In the genomic region with DNA sequence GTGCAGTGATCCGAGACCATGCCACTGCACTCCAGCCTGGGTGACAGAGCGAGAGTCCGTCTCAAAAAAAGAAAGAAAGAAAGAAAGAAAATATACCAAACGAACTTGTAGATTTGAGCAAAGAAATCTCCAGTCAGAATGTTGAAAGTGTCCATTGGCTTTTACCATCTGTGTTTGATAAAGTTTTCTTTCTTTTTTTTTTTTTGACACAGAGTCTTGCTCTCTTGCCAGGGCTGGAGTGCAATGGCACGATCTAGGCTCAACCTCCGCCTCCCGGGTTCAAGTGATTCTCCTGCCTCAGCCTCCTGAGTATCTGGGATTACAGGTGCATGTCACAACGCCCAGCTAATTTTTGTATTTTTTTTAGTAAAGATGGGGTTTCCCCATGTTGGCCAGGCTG, we compare ENCODE assay signal across 22 cellular contexts.
"Had no signal": no experiment of that assay in that cellular context is flagged by ENCODE, and none has a peak within 500 bp of the region (broad histone marks: within the 10 kb centered on the region; RNA-seq: fewer than 3 reads in every experiment).

No MANE protein-coding gene starts in this region.

- FAIRE-seq: endothelial cell of umbilical vein, frontal cortex, kidney had no signal

- H3K27me3 ChIP-seq: colonic mucosa, esophagus muscularis mucosa, foreskin keratinocyte, gastroesophageal sphincter, heart left ventricle, hepatocyte, left lung had no signal

- H3K79me2 ChIP-seq: hepatocyte had no signal

- H3K9me3 ChIP-seq: colonic mucosa, esophagus muscularis mucosa, gastroesophageal sphincter, heart left ventricle, left lung, lower lobe of right lung, mucosa of descending colon had no signal

- ATAC-seq: foreskin keratinocyte, gastroesophageal sphincter, heart left ventricle, left lung, left ventricle myocardium superior, lower lobe of right lung, mucosa of descending colon had no signal

- DNase-seq: colonic mucosa; cortex of kidney; effector CD4-positive, alpha-beta T cell; effector memory CD4-positive, alpha-beta T cell; foreskin keratinocyte; heart left ventricle; hypothalamus; immature natural killer cell; islet precursor cell; kidney; kidney glomerular epithelial cell; left lung; left ventricle myocardium superior; lower lobe of right lung; mesenchymal stem cell; mucosa of descending colon; naive B cell had no signal

- H3K4me2 ChIP-seq: hepatocyte had no signal

- H3K4me1 ChIP-seq: colonic mucosa, esophagus muscularis mucosa, gastroesophageal sphincter, heart left ventricle, left lung, lower lobe of right lung had no signal

- H3K4me3 ChIP-seq: colonic mucosa, esophagus muscularis mucosa, gastroesophageal sphincter, heart left ventricle, hepatocyte, left lung, lower lobe of right lung, mucosa of descending colon had no signal

- H3K27ac ChIP-seq: colonic mucosa, esophagus muscularis mucosa, foreskin keratinocyte, gastroesophageal sphincter, heart left ventricle, hepatocyte, left lung, lower lobe of right lung had no signal

- H3K36me3 ChIP-seq: colonic mucosa, esophagus muscularis mucosa, gastroesophageal sphincter, heart left ventricle, left lung, lower lobe of right lung had no signal

- H2AFZ ChIP-seq: hepatocyte had no signal
